In genomic region chr20:49345538-49345937, GRCh38 we compare ENCODE assay signal across 8 cellular contexts.
DNase-seq lines count a peak whose midpoint lies in the region; ATAC-seq, FAIRE-seq and TF ChIP-seq lines count a peak whose summit lies in the region.
"Had no signal": no experiment of that assay in that cellular context is flagged by ENCODE, and none has a peak within 500 bp of the region (broad histone marks: within the 10 kb centered on the region; RNA-seq: fewer than 3 reads in every experiment).

No MANE protein-coding gene starts in this region.

- POLR2A ChIA-PET in IMR-90 (lab: Charles Lee; ENCODE audit: unreplicated experiment), result no interaction called here

- peak overlapping the region; percentile 30; the same call in 1 of the 2 replicates for H3K4me2 ChIP-seq in IMR-90 (ENCODE audit: low read depth, low read length)

- FAIRE-seq in urothelium cell line (lab: Jason Lieb, UNC), result no peak

- 0 out of 2 replicates have a peak overlapping the region, but pooled peaks have one; percentile 14 for H4K91ac ChIP-seq in IMR-90 (ENCODE audit: insufficient read depth, low read depth, low read length)

- CTCF ChIA-PET in IMR-90 (lab: Yijun Ruan, JAX), result interaction anchor here (0.7 to 1.2 kb wide), 4 partner anchors 11 to 263 kb away, joined by 3 read pairs; no protein-coding TSS in a partner anchor

- H2AK5ac ChIP-seq in IMR-90 (ENCODE audit: low read depth, low read length), result no peak overlapping the region

- H3K36me3 ChIP-seq in IMR-90 (ENCODE audit: control insufficient read depth, insufficient read depth, low read length), result no peaks in the 10 kb centered on the region

- peak overlapping the region; percentile 30; the same call in 1 of the 2 replicates for H3K27ac ChIP-seq in IMR-90 (ENCODE audit: insufficient read depth, low read length)

- intact Hi-C loops in IMR-90 (cut with micrococcal nuclease), result no loop called here

- peak overlapping the region; percentile 3 for H2BK5ac ChIP-seq in IMR-90 (ENCODE audit: low read depth, low read length, poor library complexity, severe bottlenecking)

- peak overlapping the region; percentile 10; the same call in 1 of the 2 replicates for H3K18ac ChIP-seq in IMR-90 (ENCODE audit: low read depth, low read length)

- no peak overlapping the region for H3K9ac ChIP-seq in IMR-90 (ENCODE audit: low read depth, low read length)

- dilution Hi-C loops in IMR-90 (cut with HindIII; ENCODE audit: low sequenced_read_pairs, unreplicated experiment), result no loop called here

- no peak for TF ChIP-seq POLR2A in IMR-90 (IDR thresholded peaks at IDR 0.05; ENCODE audit: low read depth, low read length)

- no peaks in the 10 kb centered on the region for H3K79me1 ChIP-seq in IMR-90 (ENCODE audit: low read depth in 1 of 2, low read length in 2 of 2)

- peak overlapping the region; percentile 77 for H2AFZ ChIP-seq in IMR-90 (replicated peaks; ENCODE audit: low read length, poor library complexity)

- peak overlapping the region; percentile 24; the same call in 1 of the 2 replicates for H3K4ac ChIP-seq in IMR-90 (ENCODE audit: low read depth, low read length)

- H4K20me1 ChIP-seq in IMR-90 (ENCODE audit: insufficient read depth, low read length), result no peaks in the 10 kb centered on the region

- H4K5ac ChIP-seq in IMR-90 (ENCODE audit: low read depth, low read length), result no peak overlapping the region

- peaks cover 12% of the 10 kb centered on the region for H3K27me3 ChIP-seq in IMR-90 (ENCODE audit: control insufficient read depth, insufficient read depth, low read length)

- DNase-seq in IMR-90 (peak; percentile 32), astrocyte of the spinal cord (ENCODE audit: low read depth, low spot score) (peak; percentile 35), hepatic stellate cell (ENCODE audit: low spot score) (peak; percentile 68), urothelium cell line (ENCODE audit: low spot score) (peak; percentile 89), NOMO-1 treated with dmso at 0.1 percent for 144 hours (lab: John Stamatoyannopoulos, UW; ENCODE audit: unreplicated experiment) (no peak)
- DNase-seq in activated naive CD4-positive, alpha-beta T cell treated with Interleukin-2 at 50 U/mL for 16 hours, result no peak

- H2BK120ac ChIP-seq in IMR-90 (ENCODE audit: low read depth, low read length), result peak overlapping the region; percentile 54

- TF ChIP-seq CTCF in IMR-90 (conservative IDR thresholded peaks at IDR 0.05; ENCODE audit: low read depth, low read length) (no peak), astrocyte of the spinal cord (IDR thresholded peaks at IDR 0.05; ENCODE audit: low read depth, low read length) (no peak)

- H3K23ac ChIP-seq in IMR-90 (ENCODE audit: low read depth, low read length), result no peak overlapping the region

- 20% methylated on average over 4 of the region's 13 CpGs; no CpG with 5 or more reads in 1 of the 2 experiments for WGBS in IMR-90 (ENCODE audit: extremely low coverage in 2 of 2, insufficient read length in 1 of 2), 2 experiments

- in situ Hi-C loops in IMR-90 (cut with MboI; ENCODE audit: low sequenced_read_pairs), result loop anchor here (25.0 kb wide), 1 partner anchor 517 kb away; no protein-coding TSS in a partner anchor
- in situ Hi-C loops in astrocyte of the spinal cord (cut with HindIII; ENCODE audit: low sequenced_read_pairs), result no loop called here

- no peak for TF ChIP-seq RAD21 in IMR-90 (IDR thresholded peaks at IDR 0.05; ENCODE audit: low read length)

- BruUV-seq in IMR-90 (replicated peaks; lab: Mats Ljungman, UMichigan), result no TSS peak

- H3K9me1 ChIP-seq in IMR-90 (ENCODE audit: insufficient read depth, low read length), result peaks cover 7% of the 10 kb centered on the region; the same call in 1 of the 2 replicates

- H3K9me3 ChIP-seq in IMR-90 (ENCODE audit: control insufficient read depth, insufficient read depth, low read length), result no peaks in the 10 kb centered on the region

- no peak overlapping the region for H3K14ac ChIP-seq in IMR-90 (replicated peaks; ENCODE audit: low read depth, low read length)

- H4K8ac ChIP-seq in IMR-90 (ENCODE audit: low read depth in 2 of 2, low read length in 2 of 2), result peak overlapping the region in 1 of 2 experiments; percentile 71; a peak in 2 of 4 replicates

- H3K56ac ChIP-seq in IMR-90 (ENCODE audit: extremely low read depth, insufficient read depth, low read length), result no peak overlapping the region

- no peak overlapping the region for H2AK9ac ChIP-seq in IMR-90 (replicated peaks; ENCODE audit: low read depth, low read length, poor library complexity)

- H3K4me1 ChIP-seq in IMR-90 (ENCODE audit: control insufficient read depth, insufficient read depth, low read length), result peaks cover 7% of the 10 kb centered on the region; the same call in 1 of the 2 replicates

- no peak overlapping the region; the same call in 2 of the 3 replicates for H2BK15ac ChIP-seq in IMR-90 (ENCODE audit: low read depth, low read length)

- H3K4me3 ChIP-seq in IMR-90 (ENCODE audit: insufficient read depth, low read depth, low read length) (no peak overlapping the region), astrocyte of the spinal cord (ENCODE audit: low read depth, low read length) (no peak overlapping the region)

- ATAC-seq in IMR-90 (ENCODE audit: low read depth), result peak; percentile 30
- no peak for ATAC-seq in HG02610 (IDR thresholded peaks at IDR 0.05; ENCODE audit: unreplicated experiment)
- ATAC-seq: activated naive CD4-positive, alpha-beta T cell treated with anti-CD3 and anti-CD28 coated beads, Interleukin-2, amount 50 U/mL, for 72 hours had no signal

- H2BK20ac ChIP-seq in IMR-90 (ENCODE audit: low read depth, low read length), result peak overlapping the region; percentile 38; the same call in 1 of the 2 replicates

TF ChIP-seq in IMR-90, 13 proteins besides CTCF, POLR2A, EP300 and RAD21:
- TF ChIP-seq, protein P1, sequence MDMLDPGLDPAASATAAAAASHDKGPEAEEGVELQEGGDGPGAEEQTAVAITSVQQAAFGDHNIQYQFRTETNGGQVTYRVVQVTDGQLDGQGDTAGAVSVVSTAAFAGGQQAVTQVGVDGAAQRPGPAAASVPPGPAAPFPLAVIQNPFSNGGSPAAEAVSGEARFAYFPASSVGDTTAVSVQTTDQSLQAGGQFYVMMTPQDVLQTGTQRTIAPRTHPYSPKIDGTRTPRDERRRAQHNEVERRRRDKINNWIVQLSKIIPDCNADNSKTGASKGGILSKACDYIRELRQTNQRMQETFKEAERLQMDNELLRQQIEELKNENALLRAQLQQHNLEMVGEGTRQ (IDR thresholded peaks at IDR 0.05; ENCODE audit: low read depth, low read length), result no peak
- TF ChIP-seq CHD1 (IDR thresholded peaks at IDR 0.05; ENCODE audit: low read depth, low read length) (no peak), MAZ (IDR thresholded peaks at IDR 0.05; ENCODE audit: borderline replicate concordance, low read depth, low read length) (no peak), MAFK (IDR thresholded peaks at IDR 0.05; ENCODE audit: low read depth, low read length) (no peak), BHLHE40 (IDR thresholded peaks at IDR 0.05; ENCODE audit: low read depth, low read length) (no peak), SMC3 (IDR thresholded peaks at IDR 0.05; ENCODE audit: low read depth, low read length) (no peak)

Comparison
In these comparisons a context has a peak if more than half of its experiments do, and no peak if none do; other contexts are left out.
1. DNase-seq: peak in IMR-90 (single experiment), astrocyte of the spinal cord (single experiment), hepatic stellate cell (single experiment) and urothelium cell line (single experiment); none in NOMO-1 treated with dmso at 0.1 percent for 144 hours (single experiment) and activated naive CD4-positive, alpha-beta T cell treated with Interleukin-2 at 50 U/mL for 16 hours (single experiment).